ENCODE assay signal across 1 cellular context in the genomic region with DNA sequence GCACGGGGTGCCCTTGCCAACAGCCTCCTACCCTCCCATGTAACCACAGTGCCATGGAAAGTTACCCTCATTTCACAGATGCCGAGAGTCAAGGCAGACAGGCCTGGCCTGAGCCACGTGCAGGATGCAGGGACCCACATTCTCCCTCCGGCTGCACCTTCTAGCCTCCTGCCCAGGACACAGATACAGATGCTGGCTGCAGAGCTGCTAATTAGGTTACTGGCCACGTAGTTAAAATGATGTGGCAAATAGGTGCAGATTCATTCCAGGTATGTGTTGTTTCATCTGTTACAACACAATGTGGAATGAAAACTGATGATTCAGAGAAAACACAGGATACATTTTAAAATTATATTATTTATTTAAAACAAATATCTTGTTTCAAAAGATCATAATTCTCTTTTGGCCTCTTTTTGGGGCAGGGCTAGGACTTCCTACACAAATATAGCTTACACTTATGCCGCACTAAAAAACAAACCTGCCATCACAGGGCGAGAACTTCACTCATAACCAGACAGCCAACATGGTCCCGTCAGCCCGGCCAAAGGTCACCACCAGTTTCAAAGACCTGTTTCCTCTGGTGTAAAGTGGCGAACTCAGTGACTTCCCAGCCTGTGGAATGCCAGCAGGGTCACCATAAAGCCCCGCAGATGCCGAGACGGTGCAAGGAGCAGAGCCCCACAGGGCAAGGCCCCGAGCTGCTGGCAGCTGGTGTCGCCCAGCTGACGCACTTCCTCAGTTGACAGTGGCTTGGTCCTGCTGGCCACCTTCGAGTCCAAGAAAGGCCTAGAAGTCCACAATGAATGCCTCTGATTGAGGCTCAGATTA.
TF ChIP-seq lines count a peak whose summit lies in the region.

No MANE protein-coding gene starts in this region.

TF ChIP-seq in HepG2, 621 proteins besides CTCF, POLR2A, EP300 and RAD21 (continued from another document and continues in another):
- TF ChIP-seq, protein P1, sequence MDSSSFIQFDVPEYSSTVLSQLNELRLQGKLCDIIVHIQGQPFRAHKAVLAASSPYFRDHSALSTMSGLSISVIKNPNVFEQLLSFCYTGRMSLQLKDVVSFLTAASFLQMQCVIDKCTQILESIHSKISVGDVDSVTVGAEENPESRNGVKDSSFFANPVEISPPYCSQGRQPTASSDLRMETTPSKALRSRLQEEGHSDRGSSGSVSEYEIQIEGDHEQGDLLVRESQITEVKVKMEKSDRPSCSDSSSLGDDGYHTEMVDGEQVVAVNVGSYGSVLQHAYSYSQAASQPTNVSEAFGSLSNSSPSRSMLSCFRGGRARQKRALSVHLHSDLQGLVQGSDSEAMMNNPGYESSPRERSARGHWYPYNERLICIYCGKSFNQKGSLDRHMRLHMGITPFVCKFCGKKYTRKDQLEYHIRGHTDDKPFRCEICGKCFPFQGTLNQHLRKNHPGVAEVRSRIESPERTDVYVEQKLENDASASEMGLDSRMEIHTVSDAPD (CRISPR knock-in tag; IDR thresholded peaks at IDR 0.05), result peak; percentile 96
- TF ChIP-seq CEBPB (IDR thresholded peaks at IDR 0.05; ENCODE audit: borderline replicate concordance, low read depth, low read length), result no peak
- no peak for TF ChIP-seq NPAS2 (CRISPR knock-in tag; IDR thresholded peaks at IDR 0.05; ENCODE audit: borderline replicate concordance)
- no peak; the same call in 1 of the 2 replicates for TF ChIP-seq ZFP37 (CRISPR knock-in tag; IDR thresholded peaks at IDR 0.05; ENCODE audit: borderline replicate concordance)
- TF ChIP-seq, protein P2, sequence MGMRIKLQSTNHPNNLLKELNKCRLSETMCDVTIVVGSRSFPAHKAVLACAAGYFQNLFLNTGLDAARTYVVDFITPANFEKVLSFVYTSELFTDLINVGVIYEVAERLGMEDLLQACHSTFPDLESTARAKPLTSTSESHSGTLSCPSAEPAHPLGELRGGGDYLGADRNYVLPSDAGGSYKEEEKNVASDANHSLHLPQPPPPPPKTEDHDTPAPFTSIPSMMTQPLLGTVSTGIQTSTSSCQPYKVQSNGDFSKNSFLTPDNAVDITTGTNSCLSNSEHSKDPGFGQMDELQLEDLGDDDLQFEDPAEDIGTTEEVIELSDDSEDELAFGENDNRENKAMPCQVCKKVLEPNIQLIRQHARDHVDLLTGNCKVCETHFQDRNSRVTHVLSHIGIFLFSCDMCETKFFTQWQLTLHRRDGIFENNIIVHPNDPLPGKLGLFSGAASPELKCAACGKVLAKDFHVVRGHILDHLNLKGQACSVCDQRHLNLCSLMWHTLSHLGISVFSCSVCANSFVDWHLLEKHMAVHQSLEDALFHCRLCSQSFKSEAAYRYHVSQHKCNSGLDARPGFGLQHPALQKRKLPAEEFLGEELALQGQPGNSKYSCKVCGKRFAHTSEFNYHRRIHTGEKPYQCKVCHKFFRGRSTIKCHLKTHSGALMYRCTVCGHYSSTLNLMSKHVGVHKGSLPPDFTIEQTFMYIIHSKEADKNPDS (CRISPR knock-in tag; IDR thresholded peaks at IDR 0.05), result no peak
- TF ChIP-seq MEF2D (CRISPR knock-in tag; IDR thresholded peaks at IDR 0.05), result 0 out of 2 replicates have a peak, but pooled peaks have one; percentile 36
- TF ChIP-seq, protein P3, sequence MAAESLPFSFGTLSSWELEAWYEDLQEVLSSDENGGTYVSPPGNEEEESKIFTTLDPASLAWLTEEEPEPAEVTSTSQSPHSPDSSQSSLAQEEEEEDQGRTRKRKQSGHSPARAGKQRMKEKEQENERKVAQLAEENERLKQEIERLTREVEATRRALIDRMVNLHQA (CRISPR knock-in tag; IDR thresholded peaks at IDR 0.05), result no peak
- peak; percentile 87 for TF ChIP-seq TEAD3 (CRISPR knock-in tag; optimal IDR thresholded peaks at IDR 0.05; ENCODE audit: borderline replicate concordance)
- peak; percentile 51 for TF ChIP-seq YY1 (IDR thresholded peaks at IDR 0.05; ENCODE audit: insufficient read depth, insufficient replicate concordance, low read depth, low read length)
- 0 out of 2 replicates have a peak, but pooled peaks have one; percentile 27 for TF ChIP-seq NFKB2 (CRISPR knock-in tag; IDR thresholded peaks at IDR 0.05; ENCODE audit: borderline replicate concordance)
- TF ChIP-seq GATAD2A (CRISPR knock-in tag; IDR thresholded peaks at IDR 0.05), result peak; percentile 84
- TF ChIP-seq ZFYVE20 (CRISPR knock-in tag; IDR thresholded peaks at IDR 0.05; ENCODE audit: borderline replicate concordance, low read depth), result no peak
- TF ChIP-seq ZNF121 (CRISPR knock-in tag; IDR thresholded peaks at IDR 0.05), result no peak
- TF ChIP-seq ZMYM4 (CRISPR knock-in tag; IDR thresholded peaks at IDR 0.05), result peak; percentile 56
- TF ChIP-seq, protein P4, sequence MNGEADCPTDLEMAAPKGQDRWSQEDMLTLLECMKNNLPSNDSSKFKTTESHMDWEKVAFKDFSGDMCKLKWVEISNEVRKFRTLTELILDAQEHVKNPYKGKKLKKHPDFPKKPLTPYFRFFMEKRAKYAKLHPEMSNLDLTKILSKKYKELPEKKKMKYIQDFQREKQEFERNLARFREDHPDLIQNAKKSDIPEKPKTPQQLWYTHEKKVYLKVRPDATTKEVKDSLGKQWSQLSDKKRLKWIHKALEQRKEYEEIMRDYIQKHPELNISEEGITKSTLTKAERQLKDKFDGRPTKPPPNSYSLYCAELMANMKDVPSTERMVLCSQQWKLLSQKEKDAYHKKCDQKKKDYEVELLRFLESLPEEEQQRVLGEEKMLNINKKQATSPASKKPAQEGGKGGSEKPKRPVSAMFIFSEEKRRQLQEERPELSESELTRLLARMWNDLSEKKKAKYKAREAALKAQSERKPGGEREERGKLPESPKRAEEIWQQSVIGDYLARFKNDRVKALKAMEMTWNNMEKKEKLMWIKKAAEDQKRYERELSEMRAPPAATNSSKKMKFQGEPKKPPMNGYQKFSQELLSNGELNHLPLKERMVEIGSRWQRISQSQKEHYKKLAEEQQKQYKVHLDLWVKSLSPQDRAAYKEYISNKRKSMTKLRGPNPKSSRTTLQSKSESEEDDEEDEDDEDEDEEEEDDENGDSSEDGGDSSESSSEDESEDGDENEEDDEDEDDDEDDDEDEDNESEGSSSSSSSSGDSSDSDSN (CRISPR knock-in tag; IDR thresholded peaks at IDR 0.05), result no peak
- peak; percentile 17; the same call in 1 of the 2 replicates for TF ChIP-seq STAG1 (CRISPR knock-in tag; IDR thresholded peaks at IDR 0.05)
- TF ChIP-seq NFE2L1 (CRISPR knock-in tag; IDR thresholded peaks at IDR 0.05; ENCODE audit: borderline replicate concordance), result no peak
- TF ChIP-seq, protein P5, sequence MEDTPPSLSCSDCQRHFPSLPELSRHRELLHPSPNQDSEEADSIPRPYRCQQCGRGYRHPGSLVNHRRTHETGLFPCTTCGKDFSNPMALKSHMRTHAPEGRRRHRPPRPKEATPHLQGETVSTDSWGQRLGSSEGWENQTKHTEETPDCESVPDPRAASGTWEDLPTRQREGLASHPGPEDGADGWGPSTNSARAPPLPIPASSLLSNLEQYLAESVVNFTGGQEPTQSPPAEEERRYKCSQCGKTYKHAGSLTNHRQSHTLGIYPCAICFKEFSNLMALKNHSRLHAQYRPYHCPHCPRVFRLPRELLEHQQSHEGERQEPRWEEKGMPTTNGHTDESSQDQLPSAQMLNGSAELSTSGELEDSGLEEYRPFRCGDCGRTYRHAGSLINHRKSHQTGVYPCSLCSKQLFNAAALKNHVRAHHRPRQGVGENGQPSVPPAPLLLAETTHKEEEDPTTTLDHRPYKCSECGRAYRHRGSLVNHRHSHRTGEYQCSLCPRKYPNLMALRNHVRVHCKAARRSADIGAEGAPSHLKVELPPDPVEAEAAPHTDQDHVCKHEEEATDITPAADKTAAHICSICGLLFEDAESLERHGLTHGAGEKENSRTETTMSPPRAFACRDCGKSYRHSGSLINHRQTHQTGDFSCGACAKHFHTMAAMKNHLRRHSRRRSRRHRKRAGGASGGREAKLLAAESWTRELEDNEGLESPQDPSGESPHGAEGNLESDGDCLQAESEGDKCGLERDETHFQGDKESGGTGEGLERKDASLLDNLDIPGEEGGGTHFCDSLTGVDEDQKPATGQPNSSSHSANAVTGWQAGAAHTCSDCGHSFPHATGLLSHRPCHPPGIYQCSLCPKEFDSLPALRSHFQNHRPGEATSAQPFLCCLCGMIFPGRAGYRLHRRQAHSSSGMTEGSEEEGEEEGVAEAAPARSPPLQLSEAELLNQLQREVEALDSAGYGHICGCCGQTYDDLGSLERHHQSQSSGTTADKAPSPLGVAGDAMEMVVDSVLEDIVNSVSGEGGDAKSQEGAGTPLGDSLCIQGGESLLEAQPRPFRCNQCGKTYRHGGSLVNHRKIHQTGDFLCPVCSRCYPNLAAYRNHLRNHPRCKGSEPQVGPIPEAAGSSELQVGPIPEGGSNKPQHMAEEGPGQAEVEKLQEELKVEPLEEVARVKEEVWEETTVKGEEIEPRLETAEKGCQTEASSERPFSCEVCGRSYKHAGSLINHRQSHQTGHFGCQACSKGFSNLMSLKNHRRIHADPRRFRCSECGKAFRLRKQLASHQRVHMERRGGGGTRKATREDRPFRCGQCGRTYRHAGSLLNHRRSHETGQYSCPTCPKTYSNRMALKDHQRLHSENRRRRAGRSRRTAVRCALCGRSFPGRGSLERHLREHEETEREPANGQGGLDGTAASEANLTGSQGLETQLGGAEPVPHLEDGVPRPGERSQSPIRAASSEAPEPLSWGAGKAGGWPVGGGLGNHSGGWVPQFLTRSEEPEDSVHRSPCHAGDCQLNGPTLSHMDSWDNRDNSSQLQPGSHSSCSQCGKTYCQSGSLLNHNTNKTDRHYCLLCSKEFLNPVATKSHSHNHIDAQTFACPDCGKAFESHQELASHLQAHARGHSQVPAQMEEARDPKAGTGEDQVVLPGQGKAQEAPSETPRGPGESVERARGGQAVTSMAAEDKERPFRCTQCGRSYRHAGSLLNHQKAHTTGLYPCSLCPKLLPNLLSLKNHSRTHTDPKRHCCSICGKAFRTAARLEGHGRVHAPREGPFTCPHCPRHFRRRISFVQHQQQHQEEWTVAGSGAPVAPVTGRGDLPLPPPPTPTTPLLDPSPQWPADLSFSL (CRISPR knock-in tag; IDR thresholded peaks at IDR 0.05), result no peak
- TF ChIP-seq, protein P6, sequence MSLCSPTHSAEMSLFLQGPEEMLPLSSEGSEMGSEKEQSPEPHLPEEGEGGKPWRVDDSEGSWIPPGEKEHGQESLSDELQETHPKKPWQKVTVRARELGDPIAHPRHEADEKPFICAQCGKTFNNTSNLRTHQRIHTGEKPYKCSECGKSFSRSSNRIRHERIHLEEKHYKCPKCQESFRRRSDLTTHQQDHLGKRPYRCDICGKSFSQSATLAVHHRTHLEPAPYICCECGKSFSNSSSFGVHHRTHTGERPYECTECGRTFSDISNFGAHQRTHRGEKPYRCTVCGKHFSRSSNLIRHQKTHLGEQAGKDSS (CRISPR knock-in tag; IDR thresholded peaks at IDR 0.05; ENCODE audit: borderline replicate concordance, low read depth), result no peak
- TF ChIP-seq ZFY (CRISPR knock-in tag; IDR thresholded peaks at IDR 0.05), result 0 out of 2 replicates have a peak, but pooled peaks have one; percentile 40
- no peak; the same call in 1 of the 2 replicates for TF ChIP-seq ZMYM3 (CRISPR knock-in tag; IDR thresholded peaks at IDR 0.05)
- TF ChIP-seq, protein P7, sequence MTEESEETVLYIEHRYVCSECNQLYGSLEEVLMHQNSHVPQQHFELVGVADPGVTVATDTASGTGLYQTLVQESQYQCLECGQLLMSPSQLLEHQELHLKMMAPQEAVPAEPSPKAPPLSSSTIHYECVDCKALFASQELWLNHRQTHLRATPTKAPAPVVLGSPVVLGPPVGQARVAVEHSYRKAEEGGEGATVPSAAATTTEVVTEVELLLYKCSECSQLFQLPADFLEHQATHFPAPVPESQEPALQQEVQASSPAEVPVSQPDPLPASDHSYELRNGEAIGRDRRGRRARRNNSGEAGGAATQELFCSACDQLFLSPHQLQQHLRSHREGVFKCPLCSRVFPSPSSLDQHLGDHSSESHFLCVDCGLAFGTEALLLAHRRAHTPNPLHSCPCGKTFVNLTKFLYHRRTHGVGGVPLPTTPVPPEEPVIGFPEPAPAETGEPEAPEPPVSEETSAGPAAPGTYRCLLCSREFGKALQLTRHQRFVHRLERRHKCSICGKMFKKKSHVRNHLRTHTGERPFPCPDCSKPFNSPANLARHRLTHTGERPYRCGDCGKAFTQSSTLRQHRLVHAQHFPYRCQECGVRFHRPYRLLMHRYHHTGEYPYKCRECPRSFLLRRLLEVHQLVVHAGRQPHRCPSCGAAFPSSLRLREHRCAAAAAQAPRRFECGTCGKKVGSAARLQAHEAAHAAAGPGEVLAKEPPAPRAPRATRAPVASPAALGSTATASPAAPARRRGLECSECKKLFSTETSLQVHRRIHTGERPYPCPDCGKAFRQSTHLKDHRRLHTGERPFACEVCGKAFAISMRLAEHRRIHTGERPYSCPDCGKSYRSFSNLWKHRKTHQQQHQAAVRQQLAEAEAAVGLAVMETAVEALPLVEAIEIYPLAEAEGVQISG (CRISPR knock-in tag; IDR thresholded peaks at IDR 0.05), result peak; percentile 47; the same call in 1 of the 2 replicates
- no peak for TF ChIP-seq MED13 (CRISPR knock-in tag; IDR thresholded peaks at IDR 0.05)
- no peak for TF ChIP-seq SOX13 (IDR thresholded peaks at IDR 0.05)
- peak in 1 of 2 experiments; percentile 46; a peak in 1 of 4 replicates for TF ChIP-seq SOX13 (CRISPR knock-in tag; conservative IDR thresholded peaks at IDR 0.05 in 1 of 2, IDR thresholded peaks at IDR 0.05 in 1 of 2)
- TF ChIP-seq NFE2L2 (IDR thresholded peaks at IDR 0.05; ENCODE audit: low read length), result no peak
- TF ChIP-seq ZNF878 (CRISPR knock-in tag; IDR thresholded peaks at IDR 0.05), result 0 out of 2 replicates have a peak, but pooled peaks have one; percentile 36
- TF ChIP-seq MED1 (CRISPR knock-in tag; IDR thresholded peaks at IDR 0.05), result peak; percentile 67
- no peak for TF ChIP-seq ZSCAN30 (CRISPR knock-in tag; IDR thresholded peaks at IDR 0.05)
- TF ChIP-seq SETDB1 (CRISPR knock-in tag; IDR thresholded peaks at IDR 0.05; ENCODE audit: borderline replicate concordance), result no peak
- no peak for TF ChIP-seq ZNF101 (CRISPR knock-in tag; IDR thresholded peaks at IDR 0.05; ENCODE audit: borderline replicate concordance, low read depth)
- no peak for TF ChIP-seq ZNF33B (CRISPR knock-in tag; IDR thresholded peaks at IDR 0.05)
- TF ChIP-seq ZNF816 (CRISPR knock-in tag; IDR thresholded peaks at IDR 0.05; ENCODE audit: borderline replicate concordance), result no peak
- TF ChIP-seq, protein P8, sequence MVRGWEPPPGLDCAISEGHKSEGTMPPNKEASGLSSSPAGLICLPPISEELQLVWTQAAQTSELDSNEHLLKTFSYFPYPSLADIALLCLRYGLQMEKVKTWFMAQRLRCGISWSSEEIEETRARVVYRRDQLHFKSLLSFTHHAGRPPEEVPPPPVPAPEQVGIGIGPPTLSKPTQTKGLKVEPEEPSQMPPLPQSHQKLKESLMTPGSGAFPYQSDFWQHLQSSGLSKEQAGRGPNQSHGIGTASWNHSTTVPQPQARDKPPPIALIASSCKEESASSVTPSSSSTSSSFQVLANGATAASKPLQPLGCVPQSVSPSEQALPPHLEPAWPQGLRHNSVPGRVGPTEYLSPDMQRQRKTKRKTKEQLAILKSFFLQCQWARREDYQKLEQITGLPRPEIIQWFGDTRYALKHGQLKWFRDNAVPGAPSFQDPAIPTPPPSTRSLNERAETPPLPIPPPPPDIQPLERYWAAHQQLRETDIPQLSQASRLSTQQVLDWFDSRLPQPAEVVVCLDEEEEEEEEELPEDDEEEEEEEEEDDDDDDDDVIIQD (CRISPR knock-in tag; IDR thresholded peaks at IDR 0.05; ENCODE audit: low read depth), result no peak
- TF ChIP-seq CENPT (CRISPR knock-in tag; IDR thresholded peaks at IDR 0.05; ENCODE audit: low read depth), result no peak
- TF ChIP-seq, protein P9, sequence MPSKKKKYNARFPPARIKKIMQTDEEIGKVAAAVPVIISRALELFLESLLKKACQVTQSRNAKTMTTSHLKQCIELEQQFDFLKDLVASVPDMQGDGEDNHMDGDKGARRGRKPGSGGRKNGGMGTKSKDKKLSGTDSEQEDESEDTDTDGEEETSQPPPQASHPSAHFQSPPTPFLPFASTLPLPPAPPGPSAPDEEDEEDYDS (CRISPR knock-in tag; IDR thresholded peaks at IDR 0.05), result peak; percentile 11; the same call in 1 of the 2 replicates
- TF ChIP-seq ZMYM2 (CRISPR knock-in tag; IDR thresholded peaks at IDR 0.05), result peak; percentile 70; the same call in 1 of the 2 replicates
- no peak for TF ChIP-seq KLF6 (CRISPR knock-in tag; IDR thresholded peaks at IDR 0.05)
